ENCODE assay signal across 35 cellular contexts in the genomic region with DNA sequence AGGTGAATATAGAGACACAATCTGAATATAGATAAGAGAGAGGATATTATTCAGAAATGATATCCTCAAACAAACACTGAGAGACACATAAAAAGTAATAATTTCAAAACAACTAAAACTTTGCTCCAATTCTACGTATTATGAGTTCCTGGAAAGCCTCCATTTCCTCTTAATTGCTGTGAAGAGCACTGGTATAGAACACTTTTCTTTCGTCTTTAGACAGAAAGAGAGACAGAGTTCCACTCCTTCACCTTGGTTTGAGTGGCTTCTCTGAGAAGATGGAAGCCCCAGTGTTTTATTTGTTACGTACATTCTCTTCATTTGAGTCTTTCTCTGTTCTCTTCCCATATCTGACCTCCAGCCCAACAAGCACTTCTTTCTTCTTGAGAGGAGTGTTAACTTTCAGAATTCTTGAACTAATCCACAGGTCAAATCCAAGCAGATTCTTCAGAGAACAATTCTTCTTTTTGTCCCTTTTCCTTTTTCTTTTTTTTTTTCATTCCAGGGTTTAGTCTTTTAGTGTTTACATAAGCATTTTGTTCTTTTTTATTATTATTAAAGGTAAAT. TPM values are rescaled to one million over a fixed set of nuclear protein-coding genes. Genes with fewer than 3 reads are reported as not detected.
A peak's percentile ranks its signal among the peaks of the same experiment; 100 is the strongest.
DNase-seq lines count a peak whose midpoint lies in the region; ATAC-seq and TF ChIP-seq lines count a peak whose summit lies in the region.
"Had no signal": no experiment of that assay in that cellular context is flagged by ENCODE, and none has a peak within 500 bp of the region (broad histone marks: within the 10 kb centered on the region; RNA-seq: fewer than 3 reads in every experiment).

No MANE protein-coding gene starts in this region.

- no peak overlapping the region for H3K23ac ChIP-seq in mesendoderm (ENCODE audit: low read length)

- no peak overlapping the region for H3K4ac ChIP-seq in mesendoderm (ENCODE audit: low read depth, low read length)

- peaks cover 23% of the 10 kb centered on the region for H3K4me1 Mint-ChIP-seq in activated naive CD4-positive, alpha-beta T cell treated with anti-CD3 and anti-CD28 coated beads, Interleukin-2, amount 50 U/mL, for 24 hours
- peaks cover 3 to 19% (median 16%) of the 10 kb centered on the region in 3 donors for H3K4me1 Mint-ChIP-seq in T-cell
- H3K4me1 Mint-ChIP-seq in activated T-helper 2 cell treated with anti-CD3 and anti-CD28 coated beads, Interferon-gamma antibody, Interleukin-2, Interleukin-4, amounts not matched to agents 10 μg/mL and 5 μg/mL and 100 μg/mL, durations not matched to agents 14 hours and 24 hours and 36 hours (ENCODE audit: low read depth) = peaks cover 21% of the 10 kb centered on the region
- no peaks in the 10 kb centered on the region for H3K4me1 Mint-ChIP-seq in CD4-positive, alpha-beta T cell (ENCODE audit: low read depth)

- no peak overlapping the region for H3K27ac ChIP-seq in CD4-positive, alpha-beta T cell (ENCODE audit: low read depth, low read length)
- H3K27ac ChIP-seq in mesendoderm (ENCODE audit: low read depth, low read length) = no peak overlapping the region
- H3K27ac ChIP-seq: brain microvascular endothelial cell, esophagus muscularis mucosa, heart left ventricle, HL-60, left ventricle myocardium inferior, prostate gland, right lobe of liver, spleen, thoracic aorta, uterus had no signal

- H3K9me3 ChIP-seq in CD4-positive, alpha-beta T cell (ENCODE audit: control insufficient read depth, low read length) = no peaks in the 10 kb centered on the region
- H3K9me3 ChIP-seq: BE2C, esophagus muscularis mucosa, heart left ventricle, left ventricle myocardium inferior, MG63, prostate gland, right lobe of liver, spleen, thoracic aorta, uterus had no signal

- TF ChIP-seq CTCF in CD4-positive, alpha-beta T cell (IDR thresholded peaks at IDR 0.05) = no peak

- H3K27me3 ChIP-seq in CD4-positive, alpha-beta T cell (ENCODE audit: control insufficient read depth, insufficient read depth, low read length) = peaks cover 3% of the 10 kb centered on the region
- H3K27me3 ChIP-seq in mesendoderm (ENCODE audit: insufficient read depth, low read length, poor library complexity) = no peaks in the 10 kb centered on the region
- H3K27me3 ChIP-seq: brain microvascular endothelial cell, MG63, right lobe of liver, uterus had no signal

- no peak overlapping the region for H2BK5ac ChIP-seq in mesendoderm (ENCODE audit: low read length)

- no peak for DNase-seq in activated naive CD4-positive, alpha-beta T cell treated with anti-CD3 and anti-CD28 coated beads, Interleukin-2, amount 50 U/mL, for 72 hours (ENCODE audit: low spot score in 2 of 2)
- DNase-seq in T-cell (no peak), AG08395 (ENCODE audit: low spot score) (no peak), mesendoderm (no peak)
- DNase-seq in activated T-helper 2 cell treated with anti-CD3 and anti-CD28 coated beads, Interferon-gamma antibody, Interleukin-2, Interleukin-4, amounts not matched to agents 10 μg/mL and 5 μg/mL and 100 μg/mL, durations not matched to agents 14 hours and 24 hours and 36 hours (ENCODE audit: low spot score) = no peak
- no peak for DNase-seq in CD4-positive, alpha-beta T cell
- DNase-seq: ACHN; activated gamma-delta T cell treated with Interleukin-2 at 50 U/mL for 16 hours; amygdala; BE2C; brain microvascular endothelial cell; cerebellar nuclear complex; dermis blood vessel endothelial cell; foreskin fibroblast; HCEC 1CT; heart left ventricle; KG1; left ventricle myocardium inferior; MG63; NCI-H1105 treated with DMSO at 0.1 percent for 48 hours; NCI-H1930; NCI-H526 treated with DMSO at 0.1 percent for 48 hours; occipital lobe; right lobe of liver; Right ventricle myocardium superior; spleen; stimulated activated CD4-positive, alpha-beta T cell treated with anti-CD3 and anti-CD28 coated beads, Interleukin-2, amount 100 ng/mL, for 24 hours; uterus had no signal

- H3K36me3 Mint-ChIP-seq in activated naive CD4-positive, alpha-beta T cell treated with anti-CD3 and anti-CD28 coated beads, Interleukin-2, amount 50 U/mL, for 24 hours = no peaks in the 10 kb centered on the region
- H3K36me3 Mint-ChIP-seq in activated naive CD4-positive, alpha-beta T cell treated with anti-CD3 and anti-CD28 coated beads, Interleukin-2, amount 50 U/mL, for 72 hours = no peaks in the 10 kb centered on the region
- no peaks in the 10 kb centered on the region for H3K36me3 Mint-ChIP-seq in T-cell
- no peaks in the 10 kb centered on the region for H3K36me3 Mint-ChIP-seq in activated T-helper 2 cell treated with anti-CD3 and anti-CD28 coated beads, Interferon-gamma antibody, Interleukin-2, Interleukin-4, amounts not matched to agents 10 μg/mL and 5 μg/mL and 100 μg/mL, durations not matched to agents 14 hours and 24 hours and 36 hours (ENCODE audit: low read depth)
- no peaks in the 10 kb centered on the region for H3K36me3 Mint-ChIP-seq in CD4-positive, alpha-beta T cell (ENCODE audit: low read depth)

- no peaks in the 10 kb centered on the region for H3K4me1 ChIP-seq in mesendoderm (ENCODE audit: control insufficient read depth, low read depth, low read length)
- H3K4me1 ChIP-seq: BE2C, esophagus muscularis mucosa, heart left ventricle, left ventricle myocardium inferior, right lobe of liver, spleen, uterus had no signal

- H3K18ac ChIP-seq in mesendoderm (ENCODE audit: low read length) = no peak overlapping the region

- H4K8ac ChIP-seq in mesendoderm (ENCODE audit: low read depth, low read length) = no peak overlapping the region

- peaks cover 21% of the 10 kb centered on the region for H3K27me3 Mint-ChIP-seq in activated naive CD4-positive, alpha-beta T cell treated with anti-CD3 and anti-CD28 coated beads, Interleukin-2, amount 50 U/mL, for 24 hours
- H3K27me3 Mint-ChIP-seq in T-cell = peaks cover 22 to 36% of the 10 kb centered on the region in 2 donors
- peaks cover 15% of the 10 kb centered on the region for H3K27me3 Mint-ChIP-seq in activated T-helper 2 cell treated with anti-CD3 and anti-CD28 coated beads, Interferon-gamma antibody, Interleukin-2, Interleukin-4, amounts not matched to agents 10 μg/mL and 5 μg/mL and 100 μg/mL, durations not matched to agents 14 hours and 24 hours and 36 hours (ENCODE audit: low read depth)
- peaks cover 47% of the 10 kb centered on the region for H3K27me3 Mint-ChIP-seq in CD4-positive, alpha-beta T cell

- peak overlapping the region; percentile 36 for H3K4me3 Mint-ChIP-seq in activated naive CD4-positive, alpha-beta T cell treated with anti-CD3 and anti-CD28 coated beads, Interleukin-2, amount 50 U/mL, for 24 hours
- peak overlapping the region in 2 of 3 donors; percentile 47 to 51 for H3K4me3 Mint-ChIP-seq in T-cell
- H3K4me3 Mint-ChIP-seq in activated T-helper 2 cell treated with anti-CD3 and anti-CD28 coated beads, Interferon-gamma antibody, Interleukin-2, Interleukin-4, amounts not matched to agents 10 μg/mL and 5 μg/mL and 100 μg/mL, durations not matched to agents 14 hours and 24 hours and 36 hours (ENCODE audit: low read depth) = peak overlapping the region; percentile 23
- H3K4me3 Mint-ChIP-seq in CD4-positive, alpha-beta T cell = no peak overlapping the region

- no peaks in the 10 kb centered on the region for H3K79me2 ChIP-seq in mesendoderm (ENCODE audit: control insufficient read depth, insufficient read depth, low read length)

- intact Hi-C loops in activated T-helper 2 cell treated with anti-CD3 and anti-CD28 coated beads, Interferon-gamma antibody, Interleukin-2, Interleukin-4, amounts not matched to agents 10 μg/mL and 5 μg/mL and 100 μg/mL, durations not matched to agents 14 hours and 24 hours and 36 hours (cut with micrococcal nuclease) = loop anchor here (5.0 kb wide), 1 partner anchor 34 kb away; no protein-coding TSS in a partner anchor
- intact Hi-C loops in CD4-positive, alpha-beta T cell (cut with DNase I, micrococcal nuclease) = no loop called here

- ATAC-seq in activated naive CD4-positive, alpha-beta T cell treated with anti-CD3 and anti-CD28 coated beads, Interleukin-2, amount 50 U/mL, for 72 hours = no peak
- peak; percentile 12 to 47 (median 32) for ATAC-seq in T-cell (replicated peaks in 1 of 4)
- ATAC-seq in CD4-positive, alpha-beta T cell (ENCODE audit: poor library complexity) = no peak
- ATAC-seq: heart left ventricle, Panc1, right lobe of liver had no signal

- CTCF ChIA-PET in T-cell (lab: Charles Lee) = no interaction called here
- CTCF ChIA-PET in CD4-positive, alpha-beta T cell (lab: Charles Lee) = no interaction called here

- H3K9me3 Mint-ChIP-seq in activated naive CD4-positive, alpha-beta T cell treated with anti-CD3 and anti-CD28 coated beads, Interleukin-2, amount 50 U/mL, for 24 hours = no peaks in the 10 kb centered on the region
- no peaks in the 10 kb centered on the region for H3K9me3 Mint-ChIP-seq in activated naive CD4-positive, alpha-beta T cell treated with anti-CD3 and anti-CD28 coated beads, Interleukin-2, amount 50 U/mL, for 72 hours
- H3K9me3 Mint-ChIP-seq in T-cell = no peaks in the 10 kb centered on the region
- no peaks in the 10 kb centered on the region for H3K9me3 Mint-ChIP-seq in activated T-helper 2 cell treated with anti-CD3 and anti-CD28 coated beads, Interferon-gamma antibody, Interleukin-2, Interleukin-4, amounts not matched to agents 10 μg/mL and 5 μg/mL and 100 μg/mL, durations not matched to agents 14 hours and 24 hours and 36 hours
- no peaks in the 10 kb centered on the region for H3K9me3 Mint-ChIP-seq in CD4-positive, alpha-beta T cell
- H3K9me3 Mint-ChIP-seq: stimulated activated naive CD8-positive, alpha-beta T cell treated with anti-CD3 and anti-CD28 coated beads, Interleukin-15, Interleukin-2, amounts not matched to agents 100 ng/mL and 50 ng/mL, for 24 hours had no signal

- no peak overlapping the region for H4K5ac ChIP-seq in mesendoderm (ENCODE audit: low read length)

- no peak overlapping the region for H2BK15ac ChIP-seq in mesendoderm (replicated peaks; ENCODE audit: low read depth)

- H2BK120ac ChIP-seq in mesendoderm (ENCODE audit: low read depth, low read length) = no peak overlapping the region

- no peaks in the 10 kb centered on the region for H3K79me1 ChIP-seq in mesendoderm (ENCODE audit: low read length)

- no peak overlapping the region for H3K4me2 ChIP-seq in mesendoderm (ENCODE audit: low read length)

- H3K27ac Mint-ChIP-seq in activated naive CD4-positive, alpha-beta T cell treated with anti-CD3 and anti-CD28 coated beads, Interleukin-2, amount 50 U/mL, for 24 hours = peak overlapping the region; percentile 81
- H3K27ac Mint-ChIP-seq in activated naive CD4-positive, alpha-beta T cell treated with anti-CD3 and anti-CD28 coated beads, Interleukin-2, amount 50 U/mL, for 72 hours = peak overlapping the region in 1 of 2 donors; percentile 70
- peak overlapping the region; percentile 11 to 88 for H3K27ac Mint-ChIP-seq in T-cell
- H3K27ac Mint-ChIP-seq in activated T-helper 2 cell treated with anti-CD3 and anti-CD28 coated beads, Interferon-gamma antibody, Interleukin-2, Interleukin-4, amounts not matched to agents 10 μg/mL and 5 μg/mL and 100 μg/mL, durations not matched to agents 14 hours and 24 hours and 36 hours = peak overlapping the region; percentile 78
- no peak overlapping the region for H3K27ac Mint-ChIP-seq in CD4-positive, alpha-beta T cell
- H3K27ac Mint-ChIP-seq: stimulated activated naive CD8-positive, alpha-beta T cell treated with anti-CD3 and anti-CD28 coated beads, Interleukin-15, Interleukin-2, amounts not matched to agents 100 ng/mL and 50 ng/mL, for 24 hours had no signal

- no peaks in the 10 kb centered on the region for H3K36me3 ChIP-seq in mesendoderm (ENCODE audit: control insufficient read depth, insufficient read depth, low read length)
- H3K36me3 ChIP-seq: BE2C, brain microvascular endothelial cell, esophagus muscularis mucosa, heart left ventricle, left ventricle myocardium inferior, MG63, prostate gland, right lobe of liver, spleen, thoracic aorta, uterus had no signal

- WGBS in mesendoderm (ENCODE audit: extremely low coverage, insufficient coverage, low lambda C conversion rate) = no CpG with 5 or more reads among the region's 3 CpGs

- POLR2A ChIA-PET in T-cell (lab: Charles Lee) = no interaction called here
- POLR2A ChIA-PET in CD4-positive, alpha-beta T cell (lab: Charles Lee) = no interaction called here

- H3K4me3 ChIP-seq in mesendoderm (ENCODE audit: low read length) = no peak overlapping the region
- H3K4me3 ChIP-seq: esophagus muscularis mucosa, heart left ventricle, left ventricle myocardium inferior, MG63, prostate gland, right lobe of liver, spleen, thoracic aorta, uterus had no signal

- no peak overlapping the region for H2AK5ac ChIP-seq in mesendoderm (ENCODE audit: low read length)

- no peak overlapping the region for H3K56ac ChIP-seq in mesendoderm (ENCODE audit: low read length)

- H3K9ac ChIP-seq in mesendoderm (ENCODE audit: low read length) = no peak overlapping the region

RNA-seq across cellular contexts. Expression of gene PIK3C3, which starts 6.4 kb away (rescaled TPM):
- total RNA-seq in activated naive CD4-positive, alpha-beta T cell treated with anti-CD3 and anti-CD28 coated beads, Interleukin-2, amount 50 U/mL, for 72 hours = 10 to 100 TPM; 56.4 to 72.9 TPM
- 10 to 100 TPM; 56.6 to 65.8 (median 62.2) TPM for total RNA-seq in T-cell
- 50.4 and 51.6 TPM in 2 replicates for total RNA-seq in activated T-helper 2 cell treated with anti-CD3 and anti-CD28 coated beads, Interferon-gamma antibody, Interleukin-2, Interleukin-4, amounts not matched to agents 10 μg/mL and 5 μg/mL and 100 μg/mL, durations not matched to agents 14 hours and 24 hours and 36 hours
- total RNA-seq in CD4-positive, alpha-beta T cell = 10 to 100 TPM; 33.5 to 34.2 TPM
- polyA plus RNA-seq in mesendoderm (2013, experiment 1 of 2) = 26.2 TPM
- 24.0 TPM for polyA plus RNA-seq in mesendoderm (2013, experiment 2 of 2)

Comparison
In these comparisons a context has a peak if more than half of its experiments do, and no peak if none do; other contexts are left out.
1. ATAC-seq: peak in T-cell (4 of 4); none in activated naive CD4-positive, alpha-beta T cell treated with anti-CD3 and anti-CD28 coated beads, Interleukin-2, amount 50 U/mL, for 72 hours (0 of 2) and CD4-positive, alpha-beta T cell (single experiment).